In the genomic region with DNA sequence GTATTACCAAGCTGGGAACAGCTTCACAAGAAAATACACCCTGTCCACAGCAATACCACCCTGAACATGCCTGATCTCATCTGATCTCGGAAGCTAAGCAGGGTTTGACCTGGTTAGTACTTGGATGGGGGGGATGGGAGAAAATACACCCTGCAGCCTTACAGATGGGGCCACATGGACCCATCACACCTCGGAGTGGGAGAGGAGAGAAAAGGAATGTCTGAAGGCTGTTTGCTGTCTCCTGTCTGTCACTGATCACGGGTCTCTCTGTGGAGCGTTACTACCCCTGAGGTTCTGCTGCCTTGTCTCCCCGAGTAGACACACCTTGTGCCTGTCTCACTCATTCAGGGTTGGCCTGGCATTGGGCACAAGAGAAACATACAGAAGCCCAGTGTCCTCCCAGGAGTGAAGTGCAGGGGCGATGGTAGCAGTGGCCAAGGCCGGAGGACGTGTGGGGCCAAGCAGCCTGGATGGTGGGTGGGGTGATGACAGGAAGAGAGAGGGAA, we compare ENCODE assay signal across 23 cellular contexts. TPM values are rescaled to one million over a fixed set of nuclear protein-coding genes. Genes with fewer than 3 reads are reported as not detected.
"Had no signal": no experiment of that assay in that cellular context is flagged by ENCODE, and none has a peak within 500 bp of the region (broad histone marks: within the 10 kb centered on the region; RNA-seq: fewer than 3 reads in every experiment).

No MANE protein-coding gene starts in this region.

- H3K27ac Mint-ChIP-seq: nephron; stimulated activated naive CD8-positive, alpha-beta T cell treated with anti-CD3 and anti-CD28 coated beads, Interleukin-15, amount 100 ng/mL, for 72 hours had no signal

- H3K4me1 Mint-ChIP-seq: central memory CD8-positive, alpha-beta T cell; stimulated activated naive CD8-positive, alpha-beta T cell treated with anti-CD3 and anti-CD28 coated beads, Interleukin-15, amount 100 ng/mL, for 72 hours had no signal

- DNase-seq: effector memory CD4-positive, alpha-beta T cell; gastrocnemius medialis; heart right ventricle; hypothalamus; kidney glomerular epithelial cell; ovary; right cardiac atrium; small intestine; stimulated activated CD4-positive, alpha-beta T cell treated with anti-CD3 and anti-CD28 coated beads, Interleukin-12 subunit alpha, Interleukin-12 subunit beta, amount 100 ng/mL, for 4 hours; stimulated activated naive CD8-positive, alpha-beta T cell treated with anti-CD3 and anti-CD28 coated beads, Interleukin-15, amount 100 ng/mL, for 72 hours; substantia nigra; transverse colon had no signal

- H3K9me3 Mint-ChIP-seq: central memory CD8-positive, alpha-beta T cell; nephron; stimulated activated naive CD8-positive, alpha-beta T cell treated with anti-CD3 and anti-CD28 coated beads, Interleukin-15, amount 100 ng/mL, for 72 hours had no signal

- H3K27me3 ChIP-seq: gastrocnemius medialis, heart right ventricle, neutrophil, ovary, transverse colon had no signal

- H3K9me3 ChIP-seq: gastrocnemius medialis, heart right ventricle, neutrophil, ovary, thoracic aorta, transverse colon had no signal

- H3K4me3 ChIP-seq: gastrocnemius medialis, heart right ventricle, ovary, thoracic aorta, transverse colon had no signal

- H3K4me3 Mint-ChIP-seq: central memory CD8-positive, alpha-beta T cell; nephron; stimulated activated naive CD8-positive, alpha-beta T cell treated with anti-CD3 and anti-CD28 coated beads, Interleukin-15, amount 100 ng/mL, for 72 hours had no signal

- H3K27me3 Mint-ChIP-seq: stimulated activated naive CD8-positive, alpha-beta T cell treated with anti-CD3 and anti-CD28 coated beads, Interleukin-15, amount 100 ng/mL, for 72 hours had no signal

- H3K27ac ChIP-seq: gastrocnemius medialis, heart right ventricle, neutrophil, ovary, thoracic aorta, transverse colon had no signal

- H3K36me3 ChIP-seq: gastrocnemius medialis, heart right ventricle, neutrophil, ovary, thoracic aorta, transverse colon had no signal

- ATAC-seq: esophagus mucosa; gastrocnemius medialis; stimulated activated naive CD8-positive, alpha-beta T cell treated with anti-CD3 and anti-CD28 coated beads, Interleukin-15, amount 100 ng/mL, for 72 hours had no signal

RNA-seq across cellular contexts. Expression of a gene that starts 48.0 kb away (rescaled TPM):
- total RNA-seq: gastrocnemius medialis, liver, lung microvascular endothelial cell, mucosa of gallbladder, myocyte, ovary, posterior vena cava, thoracic aorta, transverse colon had no signal
- polyA plus RNA-seq: liver, ovary, urinary bladder had no signal
